Comparison of ENCODE assay signal across 9 cellular contexts in genomic region chr1:21779613-21780521, GRCh38. TPM values are rescaled to one million over a fixed set of nuclear protein-coding genes. Genes with fewer than 3 reads are reported as not detected.
A peak's percentile ranks its signal among the peaks of the same experiment; 100 is the strongest.
DNase-seq lines count a peak whose midpoint lies in the region; ATAC-seq and TF ChIP-seq lines count a peak whose summit lies in the region.
"Had no signal": no experiment of that assay in that cellular context is flagged by ENCODE, and none has a peak within 500 bp of the region (broad histone marks: within the 10 kb centered on the region; RNA-seq: fewer than 3 reads in every experiment).

No MANE protein-coding gene starts in this region.

- H3F3A ChIP-seq in SU-DHL-6 (ENCODE audit: insufficient read depth) = peaks cover 4% of the 10 kb centered on the region; the same call in 1 of the 2 replicates

- H3K27me3 ChIP-seq in SU-DHL-6 (ENCODE audit: low read length) = no peaks in the 10 kb centered on the region
- no peaks in the 10 kb centered on the region for H3K27me3 ChIP-seq in endodermal cell (ENCODE audit: control insufficient read depth, insufficient read depth, low read length, poor library complexity, severe bottlenecking)
- no peaks in the 10 kb centered on the region for H3K27me3 ChIP-seq in transverse colon

- no peak overlapping the region for H3K9ac ChIP-seq in SU-DHL-6 (ENCODE audit: low read length)
- H3K9ac ChIP-seq in endodermal cell (ENCODE audit: extremely low read depth, low read length, poor library complexity, severe bottlenecking) = no peak overlapping the region

- intact Hi-C loops in transverse colon (cut with DNase I; ENCODE audit: low total_unique reads) = no loop called here

- peaks cover 7% of the 10 kb centered on the region for H3K36me3 Mint-ChIP-seq in endodermal cell (ENCODE audit: low read depth)

- H3K4me3 ChIP-seq in SU-DHL-6 (ENCODE audit: insufficient read depth, low read length, poor library complexity, severe bottlenecking) (peak overlapping the region; percentile 6), endodermal cell (ENCODE audit: low read length) (peak overlapping the region; percentile 42), transverse colon (no peak overlapping the region)

- H3K79me2 ChIP-seq in SU-DHL-6 (ENCODE audit: insufficient read depth, low read length) = peaks cover 77% of the 10 kb centered on the region

- no peaks in the 10 kb centered on the region for H3K27me3 Mint-ChIP-seq in endodermal cell (ENCODE audit: insufficient read depth)

- H3K4me1 Mint-ChIP-seq in endodermal cell = peaks cover 10% of the 10 kb centered on the region

- peaks cover 4% of the 10 kb centered on the region; the same call in 1 of the 2 replicates for H4K20me1 ChIP-seq in SU-DHL-6 (ENCODE audit: low read depth, low read length)

- no peaks in the 10 kb centered on the region for H3K9me2 ChIP-seq in SU-DHL-6 (replicated peaks; ENCODE audit: insufficient read depth, low read length)

- no peak for ATAC-seq in HG03469 (IDR thresholded peaks at IDR 0.05; ENCODE audit: unreplicated experiment)
- ATAC-seq in GM21723 (IDR thresholded peaks at IDR 0.05; ENCODE audit: unreplicated experiment) = no peak
- no peak for ATAC-seq in GM21367 (IDR thresholded peaks at IDR 0.05; ENCODE audit: unreplicated experiment)
- ATAC-seq: left ventricle myocardium superior had no signal

- H3K36me3 ChIP-seq in SU-DHL-6 (ENCODE audit: low read length) (no peaks in the 10 kb centered on the region), endodermal cell (ENCODE audit: control insufficient read depth, insufficient read depth, low read length) (no peaks in the 10 kb centered on the region), transverse colon (no peaks in the 10 kb centered on the region)

- 96 to 97% methylated on average over 8 to 12 of the region's 12 CpGs for WGBS in endodermal cell (ENCODE audit: insufficient coverage in 1 of 2, insufficient read length in 1 of 2), 2 experiments
- 77 to 82% methylated on average over 8 to 12 of the region's 12 CpGs for WGBS in transverse colon (ENCODE audit: low coverage in 1 of 2), 2 donors

- peaks cover 11% of the 10 kb centered on the region for H3K9me3 Mint-ChIP-seq in endodermal cell

- peak overlapping the region; percentile 29 for H3K4me3 Mint-ChIP-seq in endodermal cell

- H3K27ac Mint-ChIP-seq in endodermal cell = no peak overlapping the region

- TF ChIP-seq POLR2A in transverse colon (IDR thresholded peaks at IDR 0.05) = no peak

- in situ Hi-C loops in transverse colon (cut with MboI; ENCODE audit: low pct_ligation_motif_present in 1 of 4, low pct_unique_long_range_greater_than_20kb in 1 of 4, low sequenced_read_pairs in 3 of 4) = no loop called here

- DNase-seq in activated CD8-positive, alpha-beta memory T cell treated with anti-CD3 and anti-CD28 coated beads, Interleukin-2, amount 50 U/mL, for 4 hours = peak; percentile 23
- DNase-seq in activated CD8-positive, alpha-beta memory T cell treated with anti-CD3 and anti-CD28 coated beads, Interleukin-2, amount 50 U/mL, for 48 hours = no peak
- DNase-seq in endodermal cell (no peak), transverse colon (no peak)
- DNase-seq: left ventricle myocardium superior had no signal

- H3K9me3 ChIP-seq in SU-DHL-6 (ENCODE audit: insufficient read depth, low read length) (no peaks in the 10 kb centered on the region), endodermal cell (ENCODE audit: control insufficient read depth, low read length) (no peaks in the 10 kb centered on the region), transverse colon (no peaks in the 10 kb centered on the region)

- no peaks in the 10 kb centered on the region for H3K4me1 ChIP-seq in endodermal cell (ENCODE audit: control insufficient read depth, insufficient read depth, low read length)
- peaks cover 7 to 43% (median 20%) of the 10 kb centered on the region in 4 donors for H3K4me1 ChIP-seq in transverse colon

- H2AFZ ChIP-seq in SU-DHL-6 (ENCODE audit: low read depth, low read length, severe bottlenecking) = no peak overlapping the region

- TF ChIP-seq EP300 in transverse colon (IDR thresholded peaks at IDR 0.05; ENCODE audit: low read depth) = no peak

- no peak for TF ChIP-seq CTCF in SU-DHL-6 (IDR thresholded peaks at IDR 0.05; ENCODE audit: insufficient read depth, low read length, poor library complexity, severe bottlenecking)
- TF ChIP-seq CTCF in endodermal cell (conservative IDR thresholded peaks at IDR 0.05) = no peak
- no peak for TF ChIP-seq CTCF in transverse colon (IDR thresholded peaks at IDR 0.05)

- peak overlapping the region; percentile 11; the same call in 1 of the 2 replicates for H3K27ac ChIP-seq in SU-DHL-6 (ENCODE audit: low read depth, low read length)
- H3K27ac ChIP-seq in endodermal cell (ENCODE audit: low read depth, low read length) = no peak overlapping the region
- H3K27ac ChIP-seq in transverse colon = peak overlapping the region in 3 of 4 donors; percentile 1 to 59 (median 7)

- H3K4me2 ChIP-seq in SU-DHL-6 (ENCODE audit: low read depth, low read length, poor library complexity, severe bottlenecking) = peak overlapping the region; percentile 39

RNA-seq across cellular contexts. Expression of gene USP48, which starts 3.1 kb away (rescaled TPM):
- total RNA-seq in endodermal cell = 10 to 100 TPM; 73.8 to 78.6 TPM
- 47.3 TPM for polyA plus RNA-seq in endodermal cell (2013, experiment 1 of 2)
- 44.4 TPM for polyA plus RNA-seq in endodermal cell (2013, experiment 2 of 2)
- 10 to 100 TPM; 48.4 to 87.3 (median 51.4) TPM for total RNA-seq in transverse colon

RNA-seq across cellular contexts. Expression of gene LDLRAD2, which starts 32.2 kb away (rescaled TPM):
- total RNA-seq in endodermal cell (under 1 TPM; 0.58 to 0.88 TPM), transverse colon (under 1 TPM in 1 of 4 donors, not detected in 3; 0.48 TPM)
- polyA plus RNA-seq in endodermal cell (2013, experiment 1 of 2) = 0.39 TPM
- 0.33 TPM for polyA plus RNA-seq in endodermal cell (2013, experiment 2 of 2)

Comparison
In these comparisons a context has a peak if more than half of its experiments do, and no peak if none do; other contexts are left out.
1. H3K4me3 ChIP-seq: peak in SU-DHL-6 (single experiment) and endodermal cell (single experiment); none in transverse colon (0 of 4).